In the genomic region with DNA sequence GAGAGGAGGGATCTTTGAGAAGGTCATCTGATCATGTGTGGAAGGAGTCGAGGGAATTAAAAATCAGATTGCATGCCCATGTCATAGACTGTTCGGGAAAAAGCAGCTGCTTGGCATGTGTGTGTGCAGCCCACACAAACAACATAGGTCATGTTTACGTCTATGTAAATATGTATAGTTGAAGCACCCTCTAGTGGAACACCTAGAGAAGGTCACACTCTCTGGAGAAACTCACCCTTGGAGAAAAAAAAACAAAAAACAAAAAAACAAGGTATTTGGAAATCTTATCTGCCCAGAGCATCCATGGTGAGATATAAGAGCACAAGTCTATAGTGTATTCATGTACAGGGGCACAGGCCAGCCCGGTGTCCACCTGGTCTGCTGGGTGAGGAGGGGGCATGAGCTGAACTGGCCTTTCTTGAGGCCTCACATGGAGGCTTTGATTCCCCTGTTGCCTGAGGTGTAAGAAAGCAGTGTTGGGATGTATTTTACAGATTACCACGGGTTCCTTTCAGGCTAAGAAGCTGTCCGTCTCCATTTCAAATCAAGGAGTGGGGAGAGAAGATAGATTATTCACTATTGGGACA, we compare ENCODE assay signal across 9 cellular contexts.
DNase-seq lines count a peak whose midpoint lies in the region; ATAC-seq and TF ChIP-seq lines count a peak whose summit lies in the region.
"Had no signal": no experiment of that assay in that cellular context is flagged by ENCODE, and none has a peak within 500 bp of the region (broad histone marks: within the 10 kb centered on the region; RNA-seq: fewer than 3 reads in every experiment).

No MANE protein-coding gene starts in this region.

- H3K9me3 ChIP-seq in ovary = no peaks in the 10 kb centered on the region

- intact Hi-C loops in ovary (cut with DNase I) = no loop called here

- no peak for TF ChIP-seq POLR2A in ovary (IDR thresholded peaks at IDR 0.05)

- H3K27me3 ChIP-seq in ovary = no peaks in the 10 kb centered on the region

- peaks cover 1% of the 10 kb centered on the region for H3K4me1 ChIP-seq in ovary (ENCODE audit: insufficient read depth)

- DNase-seq in SIG-M5 treated with dmso at 0.1 percent for 504 hours (lab: John Stamatoyannopoulos, UW; ENCODE audit: unreplicated experiment) = peak; percentile 24
- DNase-seq in SIG-M5 (lab: John Stamatoyannopoulos, UW) = no peak
- peak; percentile 34 for DNase-seq in RPMI8226
- DNase-seq in iris pigment epithelial cell (ENCODE audit: low read depth) = peak; percentile 21
- DNase-seq in ovary = no peak
- DNase-seq in NCI-H187 treated with DMSO at 0.1 percent for 48 hours (lab: John Stamatoyannopoulos, UW) = no peak

- H3K27ac ChIP-seq in ovary = no peak overlapping the region
- H3K27ac ChIP-seq: skin epidermis had no signal

- TF ChIP-seq CTCF in ovary (IDR thresholded peaks at IDR 0.05) = no peak

- no peak overlapping the region for H3K4me3 ChIP-seq in ovary
- H3K4me3 ChIP-seq: skin epidermis had no signal

- WGBS in ovary, 3 donors = 49 to 55% (median 51%) methylated on average over 6 of the region's 6 CpGs

- H3K36me3 ChIP-seq in ovary = no peaks in the 10 kb centered on the region

- ATAC-seq in HG02885 (IDR thresholded peaks at IDR 0.05; ENCODE audit: poor library complexity, unreplicated experiment) = peak; percentile 81
- ATAC-seq in HG03175 (IDR thresholded peaks at IDR 0.05; ENCODE audit: unreplicated experiment) = no peak

- no peak for TF ChIP-seq EP300 in ovary (IDR thresholded peaks at IDR 0.05)

Comparison
In these comparisons a context has a peak if more than half of its experiments do, and no peak if none do; other contexts are left out.
1. DNase-seq: peak in SIG-M5 treated with dmso at 0.1 percent for 504 hours (single experiment), RPMI8226 (single experiment) and iris pigment epithelial cell (single experiment); none in SIG-M5 (single experiment), ovary (0 of 5) and NCI-H187 treated with DMSO at 0.1 percent for 48 hours (single experiment).